Comparison of ENCODE assay signal across 1 cellular context in the genomic region with DNA sequence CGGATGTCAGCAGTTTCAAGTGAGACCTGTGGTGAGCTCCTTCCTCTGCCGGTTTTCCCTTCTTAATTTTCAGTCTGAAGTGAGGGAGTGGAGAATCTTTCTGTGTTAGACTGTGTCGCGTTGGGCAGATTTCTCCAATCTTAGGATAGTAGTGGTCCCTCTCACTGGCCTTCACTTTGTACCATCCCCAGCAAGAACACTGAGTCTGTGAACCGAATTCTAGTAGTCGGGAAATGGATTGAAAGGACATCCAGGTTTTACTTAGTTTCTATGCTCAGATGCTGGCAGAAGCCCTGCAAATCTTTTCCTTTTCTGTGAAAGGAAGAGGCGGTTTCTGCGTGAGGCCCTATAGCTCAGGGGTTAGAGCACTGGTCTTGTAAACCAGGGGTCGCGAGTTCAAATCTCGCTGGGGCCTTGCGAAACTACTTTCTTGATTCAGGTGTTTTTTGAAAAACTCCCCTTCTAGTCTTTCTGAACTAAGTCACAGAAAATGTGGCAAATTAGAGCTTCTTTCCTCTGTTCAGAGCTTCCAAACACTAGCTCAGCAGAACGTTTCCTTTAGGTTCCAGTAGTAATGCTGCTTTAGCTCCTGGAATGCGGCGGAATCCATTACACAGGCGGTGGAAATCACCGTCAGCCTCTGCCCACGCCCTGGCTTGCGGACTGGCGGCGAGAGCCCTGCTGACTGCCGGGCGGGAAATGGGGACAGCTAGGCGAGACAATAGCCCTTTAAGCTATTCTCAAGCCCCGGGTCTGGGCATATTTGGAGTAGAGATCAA.
TF ChIP-seq lines count a peak whose summit lies in the region.

No MANE protein-coding gene starts in this region.

TF ChIP-seq in HepG2, 621 proteins besides CTCF, POLR2A, EP300 and RAD21 (continued from another document):
- TF ChIP-seq, protein P1, sequence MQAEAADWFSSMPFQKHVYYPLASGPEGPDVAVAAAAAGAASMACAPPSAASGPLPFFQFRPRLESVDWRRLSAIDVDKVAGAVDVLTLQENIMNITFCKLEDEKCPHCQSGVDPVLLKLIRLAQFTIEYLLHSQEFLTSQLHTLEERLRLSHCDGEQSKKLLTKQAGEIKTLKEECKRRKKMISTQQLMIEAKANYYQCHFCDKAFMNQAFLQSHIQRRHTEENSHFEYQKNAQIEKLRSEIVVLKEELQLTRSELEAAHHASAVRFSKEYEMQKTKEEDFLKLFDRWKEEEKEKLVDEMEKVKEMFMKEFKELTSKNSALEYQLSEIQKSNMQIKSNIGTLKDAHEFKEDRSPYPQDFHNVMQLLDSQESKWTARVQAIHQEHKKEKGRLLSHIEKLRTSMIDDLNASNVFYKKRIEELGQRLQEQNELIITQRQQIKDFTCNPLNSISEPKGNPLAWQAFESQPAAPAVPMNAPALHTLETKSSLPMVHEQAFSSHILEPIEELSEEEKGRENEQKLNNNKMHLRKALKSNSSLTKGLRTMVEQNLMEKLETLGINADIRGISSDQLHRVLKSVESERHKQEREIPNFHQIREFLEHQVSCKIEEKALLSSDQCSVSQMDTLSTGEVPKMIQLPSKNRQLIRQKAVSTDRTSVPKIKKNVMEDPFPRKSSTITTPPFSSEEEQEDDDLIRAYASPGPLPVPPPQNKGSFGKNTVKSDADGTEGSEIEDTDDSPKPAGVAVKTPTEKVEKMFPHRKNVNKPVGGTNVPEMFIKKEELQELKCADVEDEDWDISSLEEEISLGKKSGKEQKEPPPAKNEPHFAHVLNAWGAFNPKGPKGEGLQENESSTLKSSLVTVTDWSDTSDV (CRISPR knock-in tag; IDR thresholded peaks at IDR 0.05), result peak; percentile 39; the same call in 1 of the 2 replicates
- TF ChIP-seq ZSCAN29 (CRISPR knock-in tag; conservative IDR thresholded peaks at IDR 0.05) (peak; percentile 18; the same call in 1 of the 2 replicates), EED (CRISPR knock-in tag; IDR thresholded peaks at IDR 0.05) (peak; percentile 86; the same call in 1 of the 2 replicates), GZF1 (CRISPR knock-in tag; IDR thresholded peaks at IDR 0.05) (peak; percentile 81; the same call in 1 of the 2 replicates), HNF4A (CRISPR knock-in tag; IDR thresholded peaks at IDR 0.05) (peak; percentile 38; the same call in 1 of the 2 replicates), ZNF331 (CRISPR knock-in tag; IDR thresholded peaks at IDR 0.05) (peak; percentile 56), ZNF761 (CRISPR knock-in tag; conservative IDR thresholded peaks at IDR 0.05) (0 out of 2 replicates have a peak, but pooled peaks have one; percentile 72), ZNF317 (CRISPR knock-in tag; IDR thresholded peaks at IDR 0.05) (peak; percentile 81)
- TF ChIP-seq, protein P2, sequence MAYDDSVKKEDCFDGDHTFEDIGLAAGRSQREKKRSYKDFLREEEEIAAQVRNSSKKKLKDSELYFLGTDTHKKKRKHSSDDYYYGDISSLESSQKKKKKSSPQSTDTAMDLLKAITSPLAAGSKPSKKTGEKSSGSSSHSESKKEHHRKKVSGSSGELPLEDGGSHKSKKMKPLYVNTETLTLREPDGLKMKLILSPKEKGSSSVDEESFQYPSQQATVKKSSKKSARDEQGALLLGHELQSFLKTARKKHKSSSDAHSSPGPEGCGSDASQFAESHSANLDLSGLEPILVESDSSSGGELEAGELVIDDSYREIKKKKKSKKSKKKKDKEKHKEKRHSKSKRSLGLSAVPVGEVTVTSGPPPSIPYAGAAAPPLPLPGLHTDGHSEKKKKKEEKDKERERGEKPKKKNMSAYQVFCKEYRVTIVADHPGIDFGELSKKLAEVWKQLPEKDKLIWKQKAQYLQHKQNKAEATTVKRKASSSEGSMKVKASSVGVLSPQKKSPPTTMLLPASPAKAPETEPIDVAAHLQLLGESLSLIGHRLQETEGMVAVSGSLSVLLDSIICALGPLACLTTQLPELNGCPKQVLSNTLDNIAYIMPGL (CRISPR knock-in tag; IDR thresholded peaks at IDR 0.05; ENCODE audit: borderline replicate concordance in 1 of 2, low read depth in 1 of 2), result peak; percentile 99 to 100
- TF ChIP-seq, protein P3, sequence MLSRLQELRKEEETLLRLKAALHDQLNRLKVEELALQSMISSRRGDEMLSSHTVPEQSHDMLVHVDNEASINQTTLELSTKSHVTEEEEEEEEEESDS (CRISPR knock-in tag; IDR thresholded peaks at IDR 0.05; ENCODE audit: borderline replicate concordance), result no peak
- TF ChIP-seq, protein P4, sequence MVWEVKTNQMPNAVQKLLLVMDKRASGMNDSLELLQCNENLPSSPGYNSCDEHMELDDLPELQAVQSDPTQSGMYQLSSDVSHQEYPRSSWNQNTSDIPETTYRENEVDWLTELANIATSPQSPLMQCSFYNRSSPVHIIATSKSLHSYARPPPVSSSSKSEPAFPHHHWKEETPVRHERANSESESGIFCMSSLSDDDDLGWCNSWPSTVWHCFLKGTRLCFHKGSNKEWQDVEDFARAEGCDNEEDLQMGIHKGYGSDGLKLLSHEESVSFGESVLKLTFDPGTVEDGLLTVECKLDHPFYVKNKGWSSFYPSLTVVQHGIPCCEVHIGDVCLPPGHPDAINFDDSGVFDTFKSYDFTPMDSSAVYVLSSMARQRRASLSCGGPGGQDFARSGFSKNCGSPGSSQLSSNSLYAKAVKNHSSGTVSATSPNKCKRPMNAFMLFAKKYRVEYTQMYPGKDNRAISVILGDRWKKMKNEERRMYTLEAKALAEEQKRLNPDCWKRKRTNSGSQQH (CRISPR knock-in tag; IDR thresholded peaks at IDR 0.05; ENCODE audit: low read depth), result peak; percentile 79; the same call in 1 of the 2 replicates
- TF ChIP-seq, protein P5, sequence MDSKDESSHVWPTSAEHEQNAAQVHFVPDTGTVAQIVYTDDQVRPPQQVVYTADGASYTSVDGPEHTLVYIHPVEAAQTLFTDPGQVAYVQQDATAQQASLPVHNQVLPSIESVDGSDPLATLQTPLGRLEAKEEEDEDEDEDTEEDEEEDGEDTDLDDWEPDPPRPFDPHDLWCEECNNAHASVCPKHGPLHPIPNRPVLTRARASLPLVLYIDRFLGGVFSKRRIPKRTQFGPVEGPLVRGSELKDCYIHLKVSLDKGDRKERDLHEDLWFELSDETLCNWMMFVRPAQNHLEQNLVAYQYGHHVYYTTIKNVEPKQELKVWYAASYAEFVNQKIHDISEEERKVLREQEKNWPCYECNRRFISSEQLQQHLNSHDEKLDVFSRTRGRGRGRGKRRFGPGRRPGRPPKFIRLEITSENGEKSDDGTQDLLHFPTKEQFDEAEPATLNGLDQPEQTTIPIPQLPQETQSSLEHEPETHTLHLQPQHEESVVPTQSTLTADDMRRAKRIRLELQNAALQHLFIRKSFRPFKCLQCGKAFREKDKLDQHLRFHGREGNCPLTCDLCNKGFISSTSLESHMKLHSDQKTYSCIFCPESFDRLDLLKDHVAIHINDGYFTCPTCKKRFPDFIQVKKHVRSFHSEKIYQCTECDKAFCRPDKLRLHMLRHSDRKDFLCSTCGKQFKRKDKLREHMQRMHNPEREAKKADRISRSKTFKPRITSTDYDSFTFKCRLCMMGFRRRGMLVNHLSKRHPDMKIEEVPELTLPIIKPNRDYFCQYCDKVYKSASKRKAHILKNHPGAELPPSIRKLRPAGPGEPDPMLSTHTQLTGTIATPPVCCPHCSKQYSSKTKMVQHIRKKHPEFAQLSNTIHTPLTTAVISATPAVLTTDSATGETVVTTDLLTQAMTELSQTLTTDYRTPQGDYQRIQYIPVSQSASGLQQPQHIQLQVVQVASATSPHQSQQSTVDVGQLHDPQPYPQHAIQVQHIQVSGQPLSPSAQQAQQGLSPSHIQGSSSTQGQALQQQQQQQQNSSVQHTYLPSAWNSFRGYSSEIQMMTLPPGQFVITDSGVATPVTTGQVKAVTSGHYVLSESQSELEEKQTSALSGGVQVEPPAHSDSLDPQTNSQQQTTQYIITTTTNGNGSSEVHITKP (CRISPR knock-in tag; IDR thresholded peaks at IDR 0.05; ENCODE audit: low read depth), result 0 out of 2 replicates have a peak, but pooled peaks have one; percentile 50
